Comparison of ENCODE assay signal across 11 cellular contexts in genomic region chr1:16074217-16074616, GRCh38. TPM values are rescaled to one million over a fixed set of nuclear protein-coding genes. Genes with fewer than 3 reads are reported as not detected.
DNase-seq lines count a peak whose midpoint lies in the region; ATAC-seq, FAIRE-seq and TF ChIP-seq lines count a peak whose summit lies in the region.
"Had no signal": no experiment of that assay in that cellular context is flagged by ENCODE, and none has a peak within 500 bp of the region (broad histone marks: within the 10 kb centered on the region; RNA-seq: fewer than 3 reads in every experiment).

No MANE protein-coding gene starts in this region.

- H3K9ac ChIP-seq in HepG2 (ENCODE audit: insufficient read depth, low read depth, low read length), result no peak overlapping the region
- no peak overlapping the region for H3K9ac ChIP-seq in keratinocyte (ENCODE audit: control insufficient read depth, extremely low read depth, insufficient read depth, low read length)

- intact Hi-C loops in HepG2 (cut with micrococcal nuclease; ENCODE audit: unreplicated experiment) (loop anchor here (10.0 kb wide), 1 partner anchor 71 kb away; no protein-coding TSS in a partner anchor), right lobe of liver (cut with DNase I) (loop anchor here (10.0 kb wide), 2 partner anchors 171 to 291 kb away; partner anchors contain the start of gene SZRD1 (in 1 of the 2))
- intact Hi-C loops in activated CD4-positive, alpha-beta memory T cell treated with anti-CD3 and anti-CD28 coated beads for 36 hours (cut with micrococcal nuclease), result loop anchor here (10.0 kb wide), 1 partner anchor 291 kb away; the partner anchor contains the start of gene SZRD1

- H3K9me1 ChIP-seq in keratinocyte (ENCODE audit: control insufficient read depth, extremely low read depth, insufficient read depth, low read length), result no peaks in the 10 kb centered on the region

- H3K27me3 Mint-ChIP-seq in activated CD4-positive, alpha-beta memory T cell treated with anti-CD3 and anti-CD28 coated beads for 36 hours, result peaks cover 9% of the 10 kb centered on the region

- peak overlapping the region; percentile 65 for H3K4me3 Mint-ChIP-seq in activated CD4-positive, alpha-beta memory T cell treated with anti-CD3 and anti-CD28 coated beads for 36 hours

- CTCF ChIA-PET in HepG2 (lab: Yijun Ruan, JAX; ENCODE audit: low intra/inter-chr PET ratio, low total read pairs), result no interaction called here
- CTCF ChIA-PET in activated CD4-positive, alpha-beta memory T cell treated with anti-CD3 and anti-CD28 coated beads for 36 hours (lab: Charles Lee), result interaction anchor here (0.7 to 4.7 kb wide), 8 partner anchors 8 to 435 kb away, joined by 3 to 43 read pairs (median 8); no protein-coding TSS in a partner anchor

- H3K27ac ChIP-seq in HepG2 (ENCODE audit: extremely low read length, insufficient read depth, low read length) (no peak overlapping the region), right lobe of liver (no peak overlapping the region), keratinocyte (ENCODE audit: control insufficient read depth, insufficient read depth, low read length) (no peak overlapping the region)
- H3K27ac ChIP-seq: C4-2B, epithelial cell of prostate had no signal

- H3K36me3 ChIP-seq in HepG2 (replicated peaks in 1 of 2; ENCODE audit: control insufficient read depth in 1 of 2, insufficient read depth in 2 of 2, low read length in 2 of 2) (no peaks in the 10 kb centered on the region), right lobe of liver (no peaks in the 10 kb centered on the region), keratinocyte (ENCODE audit: control insufficient read depth in 2 of 2, extremely low read depth in 1 of 2, insufficient read depth in 2 of 2, low read length in 2 of 2) (no peaks in the 10 kb centered on the region)

- WGBS in HepG2 (ENCODE audit: low lambda C conversion rate), result 69% methylated on average over 5 of the region's 5 CpGs
- 81% methylated on average over 5 of the region's 5 CpGs for WGBS in right lobe of liver (ENCODE audit: insufficient coverage, low coverage, low lambda C conversion rate, missing lambda C conversion rate)

- no peak overlapping the region for H2AFZ ChIP-seq in HepG2 (ENCODE audit: low read length)
- H2AFZ ChIP-seq in keratinocyte (ENCODE audit: control insufficient read depth, low read length), result no peak overlapping the region

- H3K4me2 ChIP-seq in HepG2 (ENCODE audit: low read depth, low read length), result peak overlapping the region; percentile 75; the same call in 1 of the 2 replicates
- peak overlapping the region; percentile 77 for H3K4me2 ChIP-seq in keratinocyte (ENCODE audit: control insufficient read depth, extremely low read depth, insufficient read depth, low read depth, low read length)

- dilution Hi-C loops in keratinocyte (cut with MboI; ENCODE audit: extremely low pct_ligation_motif_present, low sequenced_read_pairs), result no loop called here

- peaks cover 45% of the 10 kb centered on the region for H3K4me1 ChIP-seq in HepG2 (ENCODE audit: insufficient read depth, low read length)
- peaks cover 0 to 22% (median 0%) of the 10 kb centered on the region in 4 donors for H3K4me1 ChIP-seq in right lobe of liver
- peaks cover 32% of the 10 kb centered on the region for H3K4me1 ChIP-seq in keratinocyte (ENCODE audit: control insufficient read depth, extremely low read depth, insufficient read depth, low read length)

- POLR2A ChIA-PET in HepG2 (lab: Yijun Ruan, JAX), result no interaction called here
- POLR2A ChIA-PET in activated CD4-positive, alpha-beta memory T cell treated with anti-CD3 and anti-CD28 coated beads for 36 hours (lab: Charles Lee), result interaction anchor here (1.0 kb wide), 1 partner anchor 112 kb away, joined by 3 read pairs; no protein-coding TSS in a partner anchor

- peaks cover 18% of the 10 kb centered on the region for H3K4me1 Mint-ChIP-seq in activated CD4-positive, alpha-beta memory T cell treated with anti-CD3 and anti-CD28 coated beads for 36 hours (ENCODE audit: low read depth)

- H3K27me3 ChIP-seq in HepG2 (ENCODE audit: control insufficient read depth in 1 of 2, insufficient read depth in 2 of 2, low read length in 2 of 2), result peaks cover 3 to 62% of the 10 kb centered on the region in 2 experiments
- H3K27me3 ChIP-seq in right lobe of liver, result no peaks in the 10 kb centered on the region
- peaks cover 8% of the 10 kb centered on the region for H3K27me3 ChIP-seq in keratinocyte (ENCODE audit: control insufficient read depth, extremely low read depth, insufficient read depth, low read length)

- no peaks in the 10 kb centered on the region for H3K9me3 Mint-ChIP-seq in activated CD4-positive, alpha-beta memory T cell treated with anti-CD3 and anti-CD28 coated beads for 36 hours

- DNase-seq in HepG2 (ENCODE audit: low spot score) (no peak), right lobe of liver (no peak), keratinocyte (ENCODE audit: low read depth, low spot score) (no peak), urothelium cell line (ENCODE audit: low spot score) (no peak), islet precursor cell (no peak)
- DNase-seq in activated CD4-positive, alpha-beta memory T cell treated with anti-CD3 and anti-CD28 coated beads for 36 hours, result no peak
- DNase-seq: NCI-H187 treated with DMSO at 0.1 percent for 48 hours had no signal

- no peaks in the 10 kb centered on the region for H3K36me3 Mint-ChIP-seq in activated CD4-positive, alpha-beta memory T cell treated with anti-CD3 and anti-CD28 coated beads for 36 hours

- TF ChIP-seq EP300 in HepG2 (IDR thresholded peaks at IDR 0.05; ENCODE audit: low read depth in 2 of 2, low read length in 2 of 2) (no peak), HepG2 (CRISPR knock-in tag; IDR thresholded peaks at IDR 0.05; ENCODE audit: borderline replicate concordance) (no peak)

- ATAC-seq in HepG2, result no peak
- no peak for ATAC-seq in right lobe of liver
- ATAC-seq in HG03095 (IDR thresholded peaks at IDR 0.05; ENCODE audit: unreplicated experiment), result no peak
- ATAC-seq in GM18858 (IDR thresholded peaks at IDR 0.05; ENCODE audit: unreplicated experiment), result no peak

- FAIRE-seq in HepG2 (lab: Jason Lieb, UNC) (no peak), keratinocyte (lab: Jason Lieb, UNC) (no peak), urothelium cell line (lab: Jason Lieb, UNC) (peak; percentile 50)

- no peaks in the 10 kb centered on the region for H3K9me3 ChIP-seq in HepG2 (ENCODE audit: low read length)
- H3K9me3 ChIP-seq in right lobe of liver, result no peaks in the 10 kb centered on the region
- H3K9me3 ChIP-seq in keratinocyte (ENCODE audit: control insufficient read depth, low read depth, low read length), result no peaks in the 10 kb centered on the region

- H4K20me1 ChIP-seq in HepG2 (ENCODE audit: insufficient read depth, low read length) (no peaks in the 10 kb centered on the region), keratinocyte (ENCODE audit: control insufficient read depth, extremely low read depth, insufficient read depth, low read length) (no peaks in the 10 kb centered on the region)

- H3K4me3 ChIP-seq in HepG2 (replicated peaks in 1 of 3; ENCODE audit: insufficient read depth in 1 of 3, low read depth in 2 of 3, low read length in 3 of 3) (peak overlapping the region in 1 of 3 experiments; percentile 65; a peak in 1 of 6 replicates), right lobe of liver (no peak overlapping the region), keratinocyte (ENCODE audit: control insufficient read depth in 2 of 3, extremely low read depth in 1 of 3, insufficient read depth in 2 of 3, low read depth in 1 of 3, low read length in 3 of 3) (no peak overlapping the region)

- no peak overlapping the region for H3K27ac Mint-ChIP-seq in activated CD4-positive, alpha-beta memory T cell treated with anti-CD3 and anti-CD28 coated beads for 36 hours

- TF ChIP-seq POLR2A in HepG2 (IDR thresholded peaks at IDR 0.05; ENCODE audit: insufficient read depth in 1 of 2, low read depth in 2 of 2, low read length in 2 of 2), result no peak
- TF ChIP-seq POLR2A in right lobe of liver (IDR thresholded peaks at IDR 0.05), result no peak

- in situ Hi-C loops in HepG2 (cut with HindIII; ENCODE audit: extremely low pct_ligation_motif_present, low pct_unique_long_range_greater_than_20kb), result no loop called here

- BruUV-seq in HepG2 (replicated peaks; lab: Mats Ljungman, UMichigan), result no TSS peak

- no peak for TF ChIP-seq RAD21 in HepG2 (CRISPR knock-in tag; IDR thresholded peaks at IDR 0.05)

- H3K79me2 ChIP-seq in HepG2 (ENCODE audit: insufficient read depth, low read length) (no peaks in the 10 kb centered on the region), keratinocyte (ENCODE audit: control insufficient read depth, insufficient read depth, low read length) (no peaks in the 10 kb centered on the region)

- TF ChIP-seq CTCF in HepG2 (CRISPR knock-in tag; IDR thresholded peaks at IDR 0.05) (no peak), right lobe of liver (IDR thresholded peaks at IDR 0.05) (no peak), keratinocyte (optimal IDR thresholded peaks at IDR 0.05 in 1 of 3, IDR thresholded peaks at IDR 0.05 in 1 of 3, conservative IDR thresholded peaks at IDR 0.05 in 1 of 3; ENCODE audit: extremely low read depth in 1 of 3, insufficient read depth in 2 of 3, low read length in 3 of 3) (no peak)

RNA-seq across cellular contexts. Expression of gene FAM131C, which starts 0.8 kb away (rescaled TPM):
- not detected in 2 replicates for total RNA-seq in HepG2 (2016; rRNA removed; fragmentation: Illumina TruSeq; extraction: Trizol)
- not detected in 2 replicates for total RNA-seq in HepG2 (2016; cell fraction: cytosol; rRNA removed; fragmentation: Illumina TruSeq; extraction: Trizol; ENCODE audit: low read depth)
- total RNA-seq in HepG2 (2016; cell fraction: insoluble cytoplasmic fraction; rRNA removed; fragmentation: Illumina TruSeq; extraction: Trizol), result not detected in 2 replicates
- total RNA-seq in HepG2 (2016; cell fraction: membrane; rRNA removed; fragmentation: Illumina TruSeq; extraction: Trizol), result not detected in 2 replicates
- total RNA-seq in HepG2 (2016; cell fraction: nucleus; rRNA removed; fragmentation: Illumina TruSeq; extraction: Trizol), result not detected in 2 replicates
- polyA plus RNA-seq in HepG2 (2011; rRNA removed), result 0.07 and 0.10 TPM in 2 replicates
- 0.06 and 0.11 TPM in 2 replicates for polyA plus RNA-seq in HepG2 (2011; cell fraction: cytosol; rRNA removed)
- 0.10 and 0.17 TPM in 2 replicates for polyA plus RNA-seq in HepG2 (2011; cell fraction: nucleus; rRNA removed)
- polyA plus RNA-seq in HepG2 (2012), result 0.13 and 0.69 TPM in 2 replicates
- not detected in 2 replicates for polyA plus RNA-seq in HepG2 (2016; cell fraction: cytosol; fragmentation: Illumina TruSeq; extraction: Trizol; ENCODE audit: low read depth)
- not detected in 2 replicates for polyA plus RNA-seq in HepG2 (2016; cell fraction: insoluble cytoplasmic fraction; fragmentation: Illumina TruSeq; extraction: Trizol; ENCODE audit: low read depth)
- 0.09 TPM in 1 of 2 replicates, not detected in the other for polyA plus RNA-seq in HepG2 (2016; cell fraction: membrane; fragmentation: Illumina TruSeq; extraction: Trizol; ENCODE audit: low read depth)
- polyA plus RNA-seq in HepG2 (2016; cell fraction: nucleus; fragmentation: Illumina TruSeq; extraction: Trizol; ENCODE audit: insufficient read depth, low read depth), result not detected in 2 replicates
- polyA minus RNA-seq in HepG2 (2011; rRNA and poly(A)+ RNA removed; ENCODE audit: low replicate concordance), result 0.22 and 1.1 TPM in 2 replicates
- polyA minus RNA-seq in HepG2 (2011; cell fraction: cytosol; rRNA and poly(A)+ RNA removed), result not detected in 2 replicates
- not detected in 2 replicates for polyA minus RNA-seq in HepG2 (2011; cell fraction: nucleus; rRNA and poly(A)+ RNA removed)
- total RNA-seq in right lobe of liver, result under 1 TPM in 2 of 6 experiments, not detected in 4; 0.19 to 1.00 TPM
- under 1 TPM in 1 of 2 experiments, not detected in 1; 0.33 TPM for total RNA-seq in activated CD4-positive, alpha-beta memory T cell treated with anti-CD3 and anti-CD28 coated beads for 36 hours
- polyA plus RNA-seq in keratinocyte, result 0.31 to 0.64 TPM (median 0.56 TPM) in 3 replicates
- polyA plus RNA-seq in keratinocyte (2011; ENCODE audit: low read depth), result not detected
- 0.98 and 2.3 TPM in 2 replicates for polyA plus RNA-seq in keratinocyte (2011; cell fraction: cytosol; rRNA removed)
- polyA plus RNA-seq in keratinocyte (2011; cell fraction: nucleus; rRNA removed), result 0.48 and 0.91 TPM in 2 replicates
- 1.1 TPM in 2 replicates for polyA plus RNA-seq in keratinocyte (2012; ENCODE audit: low replicate concordance)
- 0.35 to 1.8 TPM (median 1.6 TPM) in 3 replicates for polyA minus RNA-seq in keratinocyte
- 7.3 TPM for polyA minus RNA-seq in keratinocyte (2011; cell fraction: cytosol; rRNA and poly(A)+ RNA removed)
- 0.63 TPM in 1 of 2 replicates, not detected in the other for polyA minus RNA-seq in keratinocyte (2011; cell fraction: nucleus; rRNA and poly(A)+ RNA removed)

RNA-seq across cellular contexts. Expression of gene CLCNKB, which starts 30.6 kb away (rescaled TPM):
- total RNA-seq in HepG2 (2016; rRNA removed; fragmentation: Illumina TruSeq; extraction: Trizol) (not detected in 2 replicates), right lobe of liver (not detected)
- total RNA-seq in HepG2 (2016; cell fraction: cytosol; rRNA removed; fragmentation: Illumina TruSeq; extraction: Trizol; ENCODE audit: low read depth), result not detected in 2 replicates
- not detected in 2 replicates for total RNA-seq in HepG2 (2016; cell fraction: insoluble cytoplasmic fraction; rRNA removed; fragmentation: Illumina TruSeq; extraction: Trizol)
- not detected in 2 replicates for total RNA-seq in HepG2 (2016; cell fraction: membrane; rRNA removed; fragmentation: Illumina TruSeq; extraction: Trizol)
- not detected in 2 replicates for total RNA-seq in HepG2 (2016; cell fraction: nucleus; rRNA removed; fragmentation: Illumina TruSeq; extraction: Trizol)
- polyA plus RNA-seq in HepG2 (2011; rRNA removed) (0.04 TPM in 1 of 2 replicates, not detected in the other), keratinocyte (0.10 TPM in 1 of 3 replicates, not detected in the others)
- not detected in 2 replicates for polyA plus RNA-seq in HepG2 (2011; cell fraction: cytosol; rRNA removed)
- 0.09 and 0.13 TPM in 2 replicates for polyA plus RNA-seq in HepG2 (2011; cell fraction: nucleus; rRNA removed)
- 0.08 TPM in 1 of 2 replicates, not detected in the other for polyA plus RNA-seq in HepG2 (2012)
- not detected in 2 replicates for polyA plus RNA-seq in HepG2 (2016; cell fraction: cytosol; fragmentation: Illumina TruSeq; extraction: Trizol; ENCODE audit: low read depth)
- not detected in 2 replicates for polyA plus RNA-seq in HepG2 (2016; cell fraction: insoluble cytoplasmic fraction; fragmentation: Illumina TruSeq; extraction: Trizol; ENCODE audit: low read depth)
- not detected in 2 replicates for polyA plus RNA-seq in HepG2 (2016; cell fraction: membrane; fragmentation: Illumina TruSeq; extraction: Trizol; ENCODE audit: low read depth)
- not detected in 2 replicates for polyA plus RNA-seq in HepG2 (2016; cell fraction: nucleus; fragmentation: Illumina TruSeq; extraction: Trizol; ENCODE audit: insufficient read depth, low read depth)
- not detected in 2 replicates for polyA minus RNA-seq in HepG2 (2011; rRNA and poly(A)+ RNA removed; ENCODE audit: low replicate concordance)
- not detected in 2 replicates for polyA minus RNA-seq in HepG2 (2011; cell fraction: cytosol; rRNA and poly(A)+ RNA removed)
- not detected in 2 replicates for polyA minus RNA-seq in HepG2 (2011; cell fraction: nucleus; rRNA and poly(A)+ RNA removed)
- not detected for total RNA-seq in activated CD4-positive, alpha-beta memory T cell treated with anti-CD3 and anti-CD28 coated beads for 36 hours
- polyA plus RNA-seq in keratinocyte (2011; ENCODE audit: low read depth), result not detected
- polyA plus RNA-seq in keratinocyte (2011; cell fraction: cytosol; rRNA removed), result 0.05 TPM in 1 of 2 replicates, not detected in the other
- polyA plus RNA-seq in keratinocyte (2011; cell fraction: nucleus; rRNA removed), result not detected in 2 replicates
- not detected in 2 replicates for polyA plus RNA-seq in keratinocyte (2012; ENCODE audit: low replicate concordance)
- 0.16 TPM in 1 of 3 replicates, not detected in the others for polyA minus RNA-seq in keratinocyte
- not detected for polyA minus RNA-seq in keratinocyte (2011; cell fraction: cytosol; rRNA and poly(A)+ RNA removed)
- polyA minus RNA-seq in keratinocyte (2011; cell fraction: nucleus; rRNA and poly(A)+ RNA removed), result not detected in 2 replicates

RNA-seq across cellular contexts. Expression of gene CLCNKA, which starts 52.4 kb away (rescaled TPM):
- total RNA-seq in HepG2 (2016; rRNA removed; fragmentation: Illumina TruSeq; extraction: Trizol) (not detected in 2 replicates), right lobe of liver (under 1 TPM in 2 of 6 experiments, not detected in 4; 0.43 to 0.47 TPM)
- total RNA-seq in HepG2 (2016; cell fraction: cytosol; rRNA removed; fragmentation: Illumina TruSeq; extraction: Trizol; ENCODE audit: low read depth), result not detected in 2 replicates
- total RNA-seq in HepG2 (2016; cell fraction: insoluble cytoplasmic fraction; rRNA removed; fragmentation: Illumina TruSeq; extraction: Trizol), result not detected in 2 replicates
- total RNA-seq in HepG2 (2016; cell fraction: membrane; rRNA removed; fragmentation: Illumina TruSeq; extraction: Trizol), result not detected in 2 replicates
- not detected in 2 replicates for total RNA-seq in HepG2 (2016; cell fraction: nucleus; rRNA removed; fragmentation: Illumina TruSeq; extraction: Trizol)
- polyA plus RNA-seq in HepG2 (2011; rRNA removed) (0.03 and 0.07 TPM in 2 replicates), keratinocyte (not detected in 3 replicates)
- not detected in 2 replicates for polyA plus RNA-seq in HepG2 (2011; cell fraction: cytosol; rRNA removed)
- polyA plus RNA-seq in HepG2 (2011; cell fraction: nucleus; rRNA removed), result 0.47 and 1.8 TPM in 2 replicates
- 0.25 TPM in 1 of 2 replicates, not detected in the other for polyA plus RNA-seq in HepG2 (2012)
- polyA plus RNA-seq in HepG2 (2016; cell fraction: cytosol; fragmentation: Illumina TruSeq; extraction: Trizol; ENCODE audit: low read depth), result not detected in 2 replicates
- polyA plus RNA-seq in HepG2 (2016; cell fraction: insoluble cytoplasmic fraction; fragmentation: Illumina TruSeq; extraction: Trizol; ENCODE audit: low read depth), result not detected in 2 replicates
- polyA plus RNA-seq in HepG2 (2016; cell fraction: membrane; fragmentation: Illumina TruSeq; extraction: Trizol; ENCODE audit: low read depth), result not detected in 2 replicates
- polyA plus RNA-seq in HepG2 (2016; cell fraction: nucleus; fragmentation: Illumina TruSeq; extraction: Trizol; ENCODE audit: insufficient read depth, low read depth), result not detected in 2 replicates
- 0.88 TPM in 1 of 2 replicates, not detected in the other for polyA minus RNA-seq in HepG2 (2011; rRNA and poly(A)+ RNA removed; ENCODE audit: low replicate concordance)
- not detected in 2 replicates for polyA minus RNA-seq in HepG2 (2011; cell fraction: cytosol; rRNA and poly(A)+ RNA removed)
- 0.75 and 2.3 TPM in 2 replicates for polyA minus RNA-seq in HepG2 (2011; cell fraction: nucleus; rRNA and poly(A)+ RNA removed)
- total RNA-seq in activated CD4-positive, alpha-beta memory T cell treated with anti-CD3 and anti-CD28 coated beads for 36 hours, result not detected
- not detected for polyA plus RNA-seq in keratinocyte (2011; ENCODE audit: low read depth)
- polyA plus RNA-seq in keratinocyte (2011; cell fraction: cytosol; rRNA removed), result not detected in 2 replicates
- not detected in 2 replicates for polyA plus RNA-seq in keratinocyte (2011; cell fraction: nucleus; rRNA removed)
- not detected in 2 replicates for polyA plus RNA-seq in keratinocyte (2012; ENCODE audit: low replicate concordance)
- polyA minus RNA-seq in keratinocyte, result not detected in 3 replicates
- polyA minus RNA-seq in keratinocyte (2011; cell fraction: cytosol; rRNA and poly(A)+ RNA removed), result not detected
- not detected in 2 replicates for polyA minus RNA-seq in keratinocyte (2011; cell fraction: nucleus; rRNA and poly(A)+ RNA removed)

RNA-seq across cellular contexts. Expression of gene HSPB7, which starts 56.4 kb away (rescaled TPM):
- total RNA-seq in HepG2 (2016; rRNA removed; fragmentation: Illumina TruSeq; extraction: Trizol) (not detected in 2 replicates), right lobe of liver (1 to 10 TPM in 4 of 6 experiments, under 1 TPM in 2; 0.54 to 2.0 (median 1.2) TPM)
- total RNA-seq in HepG2 (2016; cell fraction: cytosol; rRNA removed; fragmentation: Illumina TruSeq; extraction: Trizol; ENCODE audit: low read depth), result not detected in 2 replicates
- not detected in 2 replicates for total RNA-seq in HepG2 (2016; cell fraction: insoluble cytoplasmic fraction; rRNA removed; fragmentation: Illumina TruSeq; extraction: Trizol)
- not detected in 2 replicates for total RNA-seq in HepG2 (2016; cell fraction: membrane; rRNA removed; fragmentation: Illumina TruSeq; extraction: Trizol)
- total RNA-seq in HepG2 (2016; cell fraction: nucleus; rRNA removed; fragmentation: Illumina TruSeq; extraction: Trizol), result not detected in 2 replicates
- polyA plus RNA-seq in HepG2 (2011; rRNA removed) (0.10 and 0.20 TPM in 2 replicates), keratinocyte (0.03 to 0.05 TPM in 2 of 3 replicates, not detected in the other)
- 0.05 and 0.16 TPM in 2 replicates for polyA plus RNA-seq in HepG2 (2011; cell fraction: cytosol; rRNA removed)
- polyA plus RNA-seq in HepG2 (2011; cell fraction: nucleus; rRNA removed), result 0.31 and 0.32 TPM in 2 replicates
- 0.20 TPM in 2 replicates for polyA plus RNA-seq in HepG2 (2012)
- polyA plus RNA-seq in HepG2 (2016; cell fraction: cytosol; fragmentation: Illumina TruSeq; extraction: Trizol; ENCODE audit: low read depth), result not detected in 2 replicates
- polyA plus RNA-seq in HepG2 (2016; cell fraction: insoluble cytoplasmic fraction; fragmentation: Illumina TruSeq; extraction: Trizol; ENCODE audit: low read depth), result not detected in 2 replicates
- not detected in 2 replicates for polyA plus RNA-seq in HepG2 (2016; cell fraction: membrane; fragmentation: Illumina TruSeq; extraction: Trizol; ENCODE audit: low read depth)
- polyA plus RNA-seq in HepG2 (2016; cell fraction: nucleus; fragmentation: Illumina TruSeq; extraction: Trizol; ENCODE audit: insufficient read depth, low read depth), result not detected in 2 replicates
- 0.47 TPM in 1 of 2 replicates, not detected in the other for polyA minus RNA-seq in HepG2 (2011; rRNA and poly(A)+ RNA removed; ENCODE audit: low replicate concordance)
- not detected in 2 replicates for polyA minus RNA-seq in HepG2 (2011; cell fraction: cytosol; rRNA and poly(A)+ RNA removed)
- 0.50 TPM in 1 of 2 replicates, not detected in the other for polyA minus RNA-seq in HepG2 (2011; cell fraction: nucleus; rRNA and poly(A)+ RNA removed)
- not detected for total RNA-seq in activated CD4-positive, alpha-beta memory T cell treated with anti-CD3 and anti-CD28 coated beads for 36 hours
- not detected for polyA plus RNA-seq in keratinocyte (2011; ENCODE audit: low read depth)
- polyA plus RNA-seq in keratinocyte (2011; cell fraction: cytosol; rRNA removed), result not detected in 2 replicates
- not detected in 2 replicates for polyA plus RNA-seq in keratinocyte (2011; cell fraction: nucleus; rRNA removed)
- not detected in 2 replicates for polyA plus RNA-seq in keratinocyte (2012; ENCODE audit: low replicate concordance)
- polyA minus RNA-seq in keratinocyte, result 0.46 TPM in 1 of 3 replicates, not detected in the others
- not detected for polyA minus RNA-seq in keratinocyte (2011; cell fraction: cytosol; rRNA and poly(A)+ RNA removed)
- polyA minus RNA-seq in keratinocyte (2011; cell fraction: nucleus; rRNA and poly(A)+ RNA removed), result not detected in 2 replicates
